Comparison of ENCODE assay signal across 1 cellular context in genomic region chr5:7686794-7687193, GRCh38.
TF ChIP-seq lines count a peak whose summit lies in the region.

No MANE protein-coding gene starts in this region.

TF ChIP-seq in HepG2, 621 proteins besides CTCF, POLR2A, EP300 and RAD21 (continued from another document):
- TF ChIP-seq ZBTB14 (CRISPR knock-in tag; IDR thresholded peaks at IDR 0.05) (no peak), ZNF652 (CRISPR knock-in tag; IDR thresholded peaks at IDR 0.05; ENCODE audit: borderline replicate concordance, low read depth) (no peak), MAZ (IDR thresholded peaks at IDR 0.05; ENCODE audit: borderline replicate concordance, low read depth, low read length) (no peak), MAZ (CRISPR knock-in tag; IDR thresholded peaks at IDR 0.05; ENCODE audit: low read depth) (no peak), ZIK1 (CRISPR knock-in tag; IDR thresholded peaks at IDR 0.05; ENCODE audit: borderline replicate concordance, low read depth) (no peak), PRDM10 (CRISPR knock-in tag; IDR thresholded peaks at IDR 0.05; ENCODE audit: low read depth) (no peak)
